ENCODE assay signal across 29 cellular contexts in genomic region chr5:55495216-55495615, GRCh38.
"Had no signal": no experiment of that assay in that cellular context is flagged by ENCODE, and none has a peak within 500 bp of the region (broad histone marks: within the 10 kb centered on the region; RNA-seq: fewer than 3 reads in every experiment).

No MANE protein-coding gene starts in this region.

- ATAC-seq: activated CD4-positive, CD25-positive, alpha-beta regulatory T cell treated with anti-CD3 and anti-CD28 coated beads, Interleukin-2, amount 50 U/mL, for 24 hours; naive thymus-derived CD8-positive, alpha-beta T cell; right cardiac atrium had no signal

- H3K27me3 Mint-ChIP-seq: activated CD4-positive, alpha-beta memory T cell treated with anti-CD3 and anti-CD28 coated beads for 36 hours; activated naive CD4-positive, alpha-beta T cell treated with anti-CD3 and anti-CD28 coated beads, Interleukin-2, amount 10 ng/mL, durations not matched to agents 7 days and 5 days; activated naive CD8-positive, alpha-beta T cell treated with anti-CD3 and anti-CD28 coated beads, Interleukin-2, amount 10 ng/mL, durations not matched to agents 7 days and 5 days; activated T-cell treated with anti-CD3 and anti-CD28 coated beads, Interleukin-2, amount 50 U/mL, for 24 hours; naive thymus-derived CD8-positive, alpha-beta T cell had no signal

- H3K27ac Mint-ChIP-seq: activated CD4-positive, alpha-beta memory T cell treated with anti-CD3 and anti-CD28 coated beads for 36 hours; activated naive CD4-positive, alpha-beta T cell treated with anti-CD3 and anti-CD28 coated beads, Interleukin-2, amount 10 ng/mL, durations not matched to agents 7 days and 5 days; activated naive CD8-positive, alpha-beta T cell treated with anti-CD3 and anti-CD28 coated beads, Interleukin-2, amount 10 ng/mL, durations not matched to agents 7 days and 5 days; activated T-cell treated with anti-CD3 and anti-CD28 coated beads, Interleukin-2, amount 50 U/mL, for 24 hours; mesothelial cell of epicardium had no signal

- H3K4me3 Mint-ChIP-seq: activated CD4-positive, alpha-beta memory T cell treated with anti-CD3 and anti-CD28 coated beads for 36 hours; activated naive CD4-positive, alpha-beta T cell treated with anti-CD3 and anti-CD28 coated beads, Interleukin-2, amount 10 ng/mL, durations not matched to agents 7 days and 5 days; activated naive CD8-positive, alpha-beta T cell treated with anti-CD3 and anti-CD28 coated beads, Interleukin-2, amount 10 ng/mL, durations not matched to agents 7 days and 5 days; activated T-cell treated with anti-CD3 and anti-CD28 coated beads, Interleukin-2, amount 50 U/mL, for 24 hours; mesothelial cell of epicardium; naive thymus-derived CD8-positive, alpha-beta T cell; neural crest cell had no signal

- DNase-seq: activated CD4-positive, alpha-beta memory T cell treated with anti-CD3 and anti-CD28 coated beads for 36 hours; activated CD4-positive, alpha-beta T cell treated with anti-CD3 and anti-CD28 coated beads for 48 hours; activated CD8-positive, alpha-beta memory T cell treated with anti-CD3 and anti-CD28 coated beads, Interleukin-2, amount 50 U/mL, for 4 hours; activated gamma-delta T cell; activated naive CD4-positive, alpha-beta T cell treated with anti-CD3 and anti-CD28 coated beads, Interleukin-2, amount 10 ng/mL, durations not matched to agents 7 days and 5 days; activated naive CD8-positive, alpha-beta T cell treated with anti-CD3 and anti-CD28 coated beads, Interleukin-2, amount 10 ng/mL, durations not matched to agents 7 days and 5 days; activated T-cell treated with anti-CD3 and anti-CD28 coated beads, Interleukin-2, amount 50 U/mL, for 24 hours; central memory CD4-positive, alpha-beta T cell; dermis blood vessel endothelial cell; effector memory CD4-positive, alpha-beta T cell; glutamatergic neuron; islet precursor cell; left colon; mammary epithelial cell; naive thymus-derived CD8-positive, alpha-beta T cell; pancreas; right cardiac atrium; stimulated activated CD4-positive, alpha-beta T cell treated with anti-CD3 and anti-CD28 coated beads, Interleukin-15, amount 100 ng/mL, for 24 hours; stimulated activated CD4-positive, alpha-beta T cell treated with anti-CD3 and anti-CD28 coated beads, Interleukin-2, amount 100 ng/mL, for 24 hours; stimulated activated naive CD4-positive, alpha-beta T cell; T-helper 1 cell; upper lobe of left lung had no signal

- H3K4me3 ChIP-seq: pancreas, upper lobe of left lung, vagina had no signal

- H3K9me3 Mint-ChIP-seq: activated CD4-positive, alpha-beta memory T cell treated with anti-CD3 and anti-CD28 coated beads for 36 hours; activated naive CD4-positive, alpha-beta T cell treated with anti-CD3 and anti-CD28 coated beads, Interleukin-2, amount 10 ng/mL, durations not matched to agents 7 days and 5 days; activated naive CD8-positive, alpha-beta T cell treated with anti-CD3 and anti-CD28 coated beads, Interleukin-2, amount 10 ng/mL, durations not matched to agents 7 days and 5 days; activated T-cell treated with anti-CD3 and anti-CD28 coated beads, Interleukin-2, amount 50 U/mL, for 24 hours; mesothelial cell of epicardium; naive thymus-derived CD8-positive, alpha-beta T cell; neural crest cell had no signal

- H3K4me1 Mint-ChIP-seq: activated naive CD4-positive, alpha-beta T cell treated with anti-CD3 and anti-CD28 coated beads, Interleukin-2, amount 10 ng/mL, durations not matched to agents 7 days and 5 days had no signal

- FAIRE-seq: astrocyte, colon, frontal cortex, pancreas had no signal

- H3K36me3 ChIP-seq: pancreas, upper lobe of left lung, vagina had no signal

- H3K27ac ChIP-seq: pancreas, upper lobe of left lung, vagina had no signal

- H3K9me3 ChIP-seq: pancreas, upper lobe of left lung, vagina had no signal

- H3K27me3 ChIP-seq: pancreas, upper lobe of left lung, vagina had no signal
